1 cellular context compared by ENCODE assay signal in the genomic region with DNA sequence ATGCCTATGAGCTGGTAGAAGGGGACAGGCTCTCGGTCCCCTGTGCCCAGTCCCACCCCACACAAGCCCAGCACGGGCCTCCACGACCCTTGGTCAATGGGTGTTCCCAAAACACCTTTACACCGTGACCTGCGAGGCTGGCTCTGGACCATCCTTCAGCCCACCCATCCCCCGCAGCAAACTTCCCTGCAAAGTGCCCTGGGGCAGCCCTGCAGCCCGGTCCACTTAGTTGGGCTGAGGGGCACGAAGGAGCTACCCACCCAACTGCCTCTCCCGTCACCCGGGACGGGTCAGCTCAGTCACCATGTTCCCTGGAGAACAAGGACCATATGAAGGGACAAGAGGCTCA.
TF ChIP-seq lines count a peak whose summit lies in the region.

No MANE protein-coding gene starts in this region.

TF ChIP-seq in SK-N-SH, 30 proteins besides CTCF, POLR2A, EP300 and RAD21 (continued from another document):
- TF ChIP-seq, protein P1, sequence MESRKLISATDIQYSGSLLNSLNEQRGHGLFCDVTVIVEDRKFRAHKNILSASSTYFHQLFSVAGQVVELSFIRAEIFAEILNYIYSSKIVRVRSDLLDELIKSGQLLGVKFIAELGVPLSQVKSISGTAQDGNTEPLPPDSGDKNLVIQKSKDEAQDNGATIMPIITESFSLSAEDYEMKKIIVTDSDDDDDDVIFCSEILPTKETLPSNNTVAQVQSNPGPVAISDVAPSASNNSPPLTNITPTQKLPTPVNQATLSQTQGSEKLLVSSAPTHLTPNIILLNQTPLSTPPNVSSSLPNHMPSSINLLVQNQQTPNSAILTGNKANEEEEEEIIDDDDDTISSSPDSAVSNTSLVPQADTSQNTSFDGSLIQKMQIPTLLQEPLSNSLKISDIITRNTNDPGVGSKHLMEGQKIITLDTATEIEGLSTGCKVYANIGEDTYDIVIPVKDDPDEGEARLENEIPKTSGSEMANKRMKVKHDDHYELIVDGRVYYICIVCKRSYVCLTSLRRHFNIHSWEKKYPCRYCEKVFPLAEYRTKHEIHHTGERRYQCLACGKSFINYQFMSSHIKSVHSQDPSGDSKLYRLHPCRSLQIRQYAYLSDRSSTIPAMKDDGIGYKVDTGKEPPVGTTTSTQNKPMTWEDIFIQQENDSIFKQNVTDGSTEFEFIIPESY (IDR thresholded peaks at IDR 0.05; ENCODE audit: borderline replicate concordance, low read depth) = no peak
- no peak for TF ChIP-seq POLR2AphosphoS5 (IDR thresholded peaks at IDR 0.05; ENCODE audit: low read depth, low read length)
- no peak for TF ChIP-seq SIN3A (IDR thresholded peaks at IDR 0.05; ENCODE audit: borderline replicate concordance, low read depth, low read length)
- no peak for TF ChIP-seq GABPA (IDR thresholded peaks at IDR 0.05; ENCODE audit: low read depth)
- TF ChIP-seq ELF1 (IDR thresholded peaks at IDR 0.05) = no peak
- TF ChIP-seq RFX5 (IDR thresholded peaks at IDR 0.05; ENCODE audit: low read length) = no peak
- no peak for TF ChIP-seq SMC3 (IDR thresholded peaks at IDR 0.05; ENCODE audit: low read depth, low read length)
- no peak for TF ChIP-seq TEAD4 (IDR thresholded peaks at IDR 0.05; ENCODE audit: borderline replicate concordance, insufficient read depth)
- no peak for TF ChIP-seq YY1 (IDR thresholded peaks at IDR 0.05; ENCODE audit: low read depth)
- no peak for TF ChIP-seq MEF2A (IDR thresholded peaks at IDR 0.05; ENCODE audit: borderline replicate concordance, low read depth)
- no peak for TF ChIP-seq MXI1 (IDR thresholded peaks at IDR 0.05; ENCODE audit: low read depth, low read length)
